In the genomic region with DNA sequence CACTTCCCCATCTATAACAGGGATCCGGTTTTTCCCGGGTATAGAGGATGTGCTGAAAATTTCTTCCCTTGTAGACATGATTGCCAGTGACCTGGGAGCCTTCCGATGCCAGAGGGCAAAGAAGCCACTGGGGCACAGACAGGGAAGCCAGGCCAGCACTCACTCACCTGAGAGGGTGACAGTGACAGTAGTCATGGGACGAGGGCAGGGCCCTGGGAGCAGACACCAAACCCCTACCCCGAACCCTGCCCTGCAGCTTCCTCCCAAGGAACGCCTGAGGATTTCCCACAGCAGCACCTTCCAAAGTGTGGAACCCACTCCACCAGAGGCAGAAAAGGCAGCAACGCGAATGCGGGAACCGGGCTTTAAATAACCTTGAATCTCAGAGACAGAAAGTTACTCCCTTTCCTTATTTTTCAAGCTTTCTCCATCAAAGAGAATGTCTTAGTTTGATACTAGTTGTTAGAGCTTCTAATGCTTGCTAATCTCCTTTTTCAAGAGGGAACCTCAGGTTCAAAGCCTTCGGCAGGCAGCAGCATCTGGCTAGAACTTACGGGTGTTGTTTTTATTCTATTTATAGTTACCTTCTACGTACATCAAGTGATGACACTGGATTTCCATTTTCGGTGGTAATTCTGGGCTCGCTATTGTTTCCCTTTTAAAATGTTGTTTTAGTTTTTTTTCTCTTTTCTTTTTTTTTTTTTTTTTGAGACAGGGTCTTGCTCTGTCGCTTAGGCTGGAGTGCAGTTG, we compare ENCODE assay signal across 23 cellular contexts. TPM values are rescaled to one million over a fixed set of nuclear protein-coding genes. Genes with fewer than 3 reads are reported as not detected.
A peak's percentile ranks its signal among the peaks of the same experiment; 100 is the strongest.
DNase-seq lines count a peak whose midpoint lies in the region; ATAC-seq and TF ChIP-seq lines count a peak whose summit lies in the region.
"Had no signal": no experiment of that assay in that cellular context is flagged by ENCODE, and none has a peak within 500 bp of the region (broad histone marks: within the 10 kb centered on the region; RNA-seq: fewer than 3 reads in every experiment).

No MANE protein-coding gene starts in this region.

- 71% methylated on average over 16 of the region's 16 CpGs for WGBS in right cardiac atrium

- H3K27ac ChIP-seq in right cardiac atrium (ENCODE audit: low read length): peak overlapping the region; percentile 8
- H3K27ac ChIP-seq in A673 (ENCODE audit: low read depth, low read length, poor library complexity, severe bottlenecking): no peak overlapping the region
- H3K27ac ChIP-seq: A549, C4-2B, colonic mucosa, SK-N-MC, vagina had no signal

- no peak for TF ChIP-seq CTCF in A673 (conservative IDR thresholded peaks at IDR 0.05; ENCODE audit: low read depth, low read length)

- no peak for ATAC-seq in stimulated activated naive CD8-positive, alpha-beta T cell treated with anti-CD3 and anti-CD28 coated beads, Interleukin-15, Interleukin-2, amounts not matched to agents 100 U/mL and 50 U/mL, for 24 hours
- ATAC-seq in right cardiac atrium (no peak), GM18511 (IDR thresholded peaks at IDR 0.05; ENCODE audit: unreplicated experiment) (no peak)
- ATAC-seq: A549, left lobe of liver, WTC11 had no signal

- POLR2A ChIA-PET in activated CD4-positive, alpha-beta T cell treated with anti-CD3 and anti-CD28 coated beads, Interleukin-2, amount 10 ng/mL, durations not matched to agents 7 days and 5 days (lab: Charles Lee): no interaction called here
- POLR2A ChIA-PET in A673 (lab: Charles Lee; ENCODE audit: low non-redundant PET): no interaction called here

- H3K4me3 ChIP-seq in right cardiac atrium (ENCODE audit: low read length) (no peak overlapping the region), A673 (ENCODE audit: low read depth, low read length, poor library complexity, severe bottlenecking) (no peak overlapping the region)
- H3K4me3 ChIP-seq: A549, colonic mucosa, SK-N-MC, vagina had no signal

- H3K4me3 Mint-ChIP-seq in activated CD4-positive, alpha-beta T cell treated with anti-CD3 and anti-CD28 coated beads, Interleukin-2, amount 10 ng/mL, durations not matched to agents 7 days and 5 days: no peak overlapping the region
- peak overlapping the region; percentile 99 for H3K4me3 Mint-ChIP-seq in stimulated activated naive CD8-positive, alpha-beta T cell treated with anti-CD3 and anti-CD28 coated beads, Interleukin-15, Interleukin-2, amounts not matched to agents 100 ng/mL and 50 ng/mL, for 24 hours

- H3K4me1 ChIP-seq in right cardiac atrium (ENCODE audit: control insufficient read depth, insufficient read depth, low read length): no peaks in the 10 kb centered on the region
- peaks cover 10% of the 10 kb centered on the region for H3K4me1 ChIP-seq in A673 (ENCODE audit: insufficient read depth, low read length, poor library complexity, severe bottlenecking)
- H3K4me1 ChIP-seq: colonic mucosa had no signal

- peaks cover 52% of the 10 kb centered on the region for H3K4me1 Mint-ChIP-seq in activated CD4-positive, alpha-beta T cell treated with anti-CD3 and anti-CD28 coated beads, Interleukin-2, amount 10 ng/mL, durations not matched to agents 7 days and 5 days
- H3K4me1 Mint-ChIP-seq in stimulated activated naive CD8-positive, alpha-beta T cell treated with anti-CD3 and anti-CD28 coated beads, Interleukin-15, Interleukin-2, amounts not matched to agents 100 ng/mL and 50 ng/mL, for 24 hours (ENCODE audit: low read depth): peaks cover 48% of the 10 kb centered on the region

- no peaks in the 10 kb centered on the region for H3K27me3 Mint-ChIP-seq in activated CD4-positive, alpha-beta T cell treated with anti-CD3 and anti-CD28 coated beads, Interleukin-2, amount 10 ng/mL, durations not matched to agents 7 days and 5 days
- no peaks in the 10 kb centered on the region for H3K27me3 Mint-ChIP-seq in stimulated activated naive CD8-positive, alpha-beta T cell treated with anti-CD3 and anti-CD28 coated beads, Interleukin-15, Interleukin-2, amounts not matched to agents 100 ng/mL and 50 ng/mL, for 24 hours

- no TSS peak for BruUV-seq in A673 (replicated peaks; lab: Mats Ljungman, UMichigan)

- no peak for DNase-seq in activated CD4-positive, alpha-beta T cell treated with anti-CD3 and anti-CD28 coated beads, Interleukin-2, amount 10 ng/mL, durations not matched to agents 7 days and 5 days
- no peak for DNase-seq in activated CD4-positive, alpha-beta T cell treated with anti-CD3 and anti-CD28 coated beads, Interleukin-2, amount 50 U/mL, for 48 hours
- no peak for DNase-seq in stimulated activated naive CD8-positive, alpha-beta T cell treated with anti-CD3 and anti-CD28 coated beads, Interleukin-15, Interleukin-2, amounts not matched to agents 100 U/mL and 50 U/mL, for 24 hours
- DNase-seq in right cardiac atrium (peak in 1 of 3 donors; percentile 25), A673 (ENCODE audit: low spot score) (no peak), ACHN (no peak)
- DNase-seq: colonic mucosa; head of caudate nucleus; NCI-H1092; NCI-H2029 treated with DMSO at 0.1 percent for 48 hours; NCI-H446; NK-92 treated with Interleukin-12 subunit alpha and Interleukin-12 subunit beta, amount 100 ng/mL, for 24 hours; stimulated activated CD4-positive, alpha-beta T cell treated with anti-CD3 and anti-CD28 coated beads, Interleukin-12 subunit alpha, Interleukin-12 subunit beta, amount 100 ng/mL, for 4 hours; substantia nigra had no signal

- H3K27ac Mint-ChIP-seq in activated CD4-positive, alpha-beta T cell treated with anti-CD3 and anti-CD28 coated beads, Interleukin-2, amount 10 ng/mL, durations not matched to agents 7 days and 5 days: peak overlapping the region; percentile 50
- H3K27ac Mint-ChIP-seq in stimulated activated naive CD8-positive, alpha-beta T cell treated with anti-CD3 and anti-CD28 coated beads, Interleukin-15, Interleukin-2, amounts not matched to agents 100 ng/mL and 50 ng/mL, for 24 hours: peak overlapping the region; percentile 98
- H3K27ac Mint-ChIP-seq: WTC11 had no signal

- H3K9me3 Mint-ChIP-seq in activated CD4-positive, alpha-beta T cell treated with anti-CD3 and anti-CD28 coated beads, Interleukin-2, amount 10 ng/mL, durations not matched to agents 7 days and 5 days: no peaks in the 10 kb centered on the region
- no peaks in the 10 kb centered on the region for H3K9me3 Mint-ChIP-seq in stimulated activated naive CD8-positive, alpha-beta T cell treated with anti-CD3 and anti-CD28 coated beads, Interleukin-15, Interleukin-2, amounts not matched to agents 100 ng/mL and 50 ng/mL, for 24 hours
- H3K9me3 Mint-ChIP-seq: WTC11 had no signal

- peaks cover 59% of the 10 kb centered on the region for H3K36me3 ChIP-seq in A673 (ENCODE audit: insufficient read depth, low read length, poor library complexity, severe bottlenecking)

- H3K9me3 ChIP-seq in right cardiac atrium (ENCODE audit: control insufficient read depth, low read length) (no peaks in the 10 kb centered on the region), A673 (ENCODE audit: low read depth, low read length, poor library complexity, severe bottlenecking) (no peaks in the 10 kb centered on the region)
- H3K9me3 ChIP-seq: A549, colonic mucosa, vagina had no signal

- no peaks in the 10 kb centered on the region for H3K27me3 ChIP-seq in right cardiac atrium (ENCODE audit: control insufficient read depth, insufficient read depth)
- no peaks in the 10 kb centered on the region for H3K27me3 ChIP-seq in A673 (replicated peaks; ENCODE audit: insufficient read depth, low read depth, low read length, poor library complexity)
- H3K27me3 ChIP-seq: colonic mucosa, vagina had no signal

- CTCF ChIA-PET in activated CD4-positive, alpha-beta T cell treated with anti-CD3 and anti-CD28 coated beads, Interleukin-2, amount 10 ng/mL, durations not matched to agents 7 days and 5 days (lab: Charles Lee): interaction anchor here (0.6 kb wide), 1 partner anchor 21 kb away, joined by 4 read pairs; no protein-coding TSS in a partner anchor
- CTCF ChIA-PET in A673 (lab: Charles Lee): no interaction called here

- intact Hi-C loops in right cardiac atrium (cut with DNase I) (no loop called here), A673 (cut with micrococcal nuclease; ENCODE audit: unreplicated experiment) (no loop called here)

- in situ Hi-C loops in ACHN (cut with HindIII; ENCODE audit: low pct_ligation_motif_present, low pct_unique_long_range_greater_than_20kb, low sequenced_read_pairs): no loop called here

- H3K36me3 Mint-ChIP-seq in activated CD4-positive, alpha-beta T cell treated with anti-CD3 and anti-CD28 coated beads, Interleukin-2, amount 10 ng/mL, durations not matched to agents 7 days and 5 days (ENCODE audit: low read depth): peaks cover 51% of the 10 kb centered on the region
- peaks cover 52% of the 10 kb centered on the region for H3K36me3 Mint-ChIP-seq in stimulated activated naive CD8-positive, alpha-beta T cell treated with anti-CD3 and anti-CD28 coated beads, Interleukin-15, Interleukin-2, amounts not matched to agents 100 ng/mL and 50 ng/mL, for 24 hours (ENCODE audit: low read depth)

RNA-seq across cellular contexts. Expression of gene DDOST, which starts 2.8 kb away (rescaled TPM):
- 100 to 1,000 TPM; 145 to 152 TPM for total RNA-seq in activated CD4-positive, alpha-beta T cell treated with anti-CD3 and anti-CD28 coated beads, Interleukin-2, amount 10 ng/mL, durations not matched to agents 7 days and 5 days
- total RNA-seq in right cardiac atrium: 100 to 1,000 TPM; 107 to 143 (median 124) TPM
- polyA plus RNA-seq in right cardiac atrium: 123 TPM
- 230 and 238 TPM in 2 replicates for total RNA-seq in A673 (2021)

RNA-seq across cellular contexts. Expression of gene PINK1, which starts 25.1 kb away (rescaled TPM):
- total RNA-seq in activated CD4-positive, alpha-beta T cell treated with anti-CD3 and anti-CD28 coated beads, Interleukin-2, amount 10 ng/mL, durations not matched to agents 7 days and 5 days: 1 to 10 TPM; 3.1 to 4.1 TPM
- total RNA-seq in right cardiac atrium (100 to 1,000 TPM; 143 to 161 (median 156) TPM), A673 (2021) (7.2 and 13.3 TPM in 2 replicates)
- 215 TPM for polyA plus RNA-seq in right cardiac atrium

RNA-seq across cellular contexts. Expression of gene KIF17, which starts 59.5 kb away (rescaled TPM):
- not detected for total RNA-seq in activated CD4-positive, alpha-beta T cell treated with anti-CD3 and anti-CD28 coated beads, Interleukin-2, amount 10 ng/mL, durations not matched to agents 7 days and 5 days
- total RNA-seq in right cardiac atrium: 1 to 10 TPM; 2.0 to 4.8 (median 3.6) TPM
- polyA plus RNA-seq in right cardiac atrium: 6.4 TPM
- 0.28 and 0.71 TPM in 2 replicates for total RNA-seq in A673 (2021)
- total RNA-seq: T-helper 2 cell treated with Interferon-gamma antibody and Interleukin-4, amounts not matched to agents 100 ng/mL and 5 ng/mL, for 36 hours had no signal

Comparison
In these comparisons a context has a peak if more than half of its experiments do, and no peak if none do; other contexts are left out.
1. RNA of gene PINK1, which starts 25.1 kb away (total RNA-seq): 143 to 161 TPM in right cardiac atrium; 7.2 to 13.3 TPM in A673 and 3.1 to 4.1 TPM in activated CD4-positive, alpha-beta T cell treated with anti-CD3 and anti-CD28 coated beads, Interleukin-2, amount 10 ng/mL, durations not matched to agents 7 days and 5 days; every median in the first group is over 10 times any median in the second.